1 cellular context compared by ENCODE assay signal in genomic region chr5:136891175-136891574, GRCh38.
TF ChIP-seq lines count a peak whose summit lies in the region.

No MANE protein-coding gene starts in this region.

TF ChIP-seq in H1, 55 proteins besides CTCF, POLR2A, EP300 and RAD21:
- TF ChIP-seq JUN (IDR thresholded peaks at IDR 0.05; ENCODE audit: low read depth, low read length): no peak
- TF ChIP-seq RFX5 (IDR thresholded peaks at IDR 0.05; ENCODE audit: borderline replicate concordance, low read depth, low read length): no peak
- no peak for TF ChIP-seq HDAC2 (IDR thresholded peaks at IDR 0.05; ENCODE audit: borderline replicate concordance in 1 of 2, low read depth in 2 of 2, low read length in 2 of 2)
- no peak for TF ChIP-seq CBX5 (IDR thresholded peaks at IDR 0.05; ENCODE audit: low read depth, low read length)
- TF ChIP-seq ATF2 (IDR thresholded peaks at IDR 0.05; ENCODE audit: low read length): no peak
- TF ChIP-seq NANOG (IDR thresholded peaks at IDR 0.05; ENCODE audit: insufficient read depth, low read depth, low read length, poor library complexity, severe bottlenecking): no peak
- no peak for TF ChIP-seq ASH2L (IDR thresholded peaks at IDR 0.05; ENCODE audit: low read length)
- TF ChIP-seq SP4 (IDR thresholded peaks at IDR 0.05; ENCODE audit: low read length): no peak
